In the genomic region with DNA sequence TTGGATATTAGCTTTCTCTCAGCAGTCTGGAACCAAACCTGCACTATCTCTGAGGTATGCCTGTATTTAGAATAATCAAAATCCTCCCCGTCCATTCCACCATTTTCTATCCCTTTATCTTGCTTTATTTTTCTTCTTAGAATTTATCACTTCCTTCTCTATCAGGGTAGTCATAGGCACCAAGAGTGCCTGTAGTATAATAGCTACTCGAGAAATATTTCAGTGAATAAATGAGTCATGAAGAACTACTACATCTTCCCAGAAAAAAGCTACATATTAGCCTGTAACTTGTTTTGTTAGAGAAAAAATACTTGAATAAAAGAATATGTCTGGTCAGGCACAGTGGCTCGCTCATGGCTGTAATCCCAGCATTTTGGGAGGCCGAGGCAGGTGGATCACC, we compare ENCODE assay signal across 17 cellular contexts. TPM values are rescaled to one million over a fixed set of nuclear protein-coding genes. Genes with fewer than 3 reads are reported as not detected.
DNase-seq lines count a peak whose midpoint lies in the region; ATAC-seq and TF ChIP-seq lines count a peak whose summit lies in the region.
"Had no signal": no experiment of that assay in that cellular context is flagged by ENCODE, and none has a peak within 500 bp of the region (broad histone marks: within the 10 kb centered on the region; RNA-seq: fewer than 3 reads in every experiment).

No MANE protein-coding gene starts in this region.

- TF ChIP-seq POLR2A in IMR-90 (IDR thresholded peaks at IDR 0.05; ENCODE audit: low read depth, low read length), result no peak

- H3K36me3 Mint-ChIP-seq in chondrocyte (ENCODE audit: low read depth), result no peaks in the 10 kb centered on the region

- no peak overlapping the region for H3K14ac ChIP-seq in IMR-90 (replicated peaks; ENCODE audit: low read depth, low read length)

- H2BK120ac ChIP-seq in IMR-90 (ENCODE audit: low read depth, low read length), result no peak overlapping the region

- no peak overlapping the region for H2BK5ac ChIP-seq in IMR-90 (ENCODE audit: low read depth, low read length, poor library complexity, severe bottlenecking)

- H3K4me3 Mint-ChIP-seq in chondrocyte (ENCODE audit: unreplicated experiment), result no peak overlapping the region

- peaks cover 27% of the 10 kb centered on the region for H3K27me3 ChIP-seq in IMR-90 (ENCODE audit: control insufficient read depth, insufficient read depth, low read length)
- no peaks in the 10 kb centered on the region for H3K27me3 ChIP-seq in A673 (replicated peaks; ENCODE audit: insufficient read depth, low read depth, low read length, poor library complexity)
- H3K27me3 ChIP-seq: Peyer's patch had no signal

- ATAC-seq in IMR-90 (ENCODE audit: low read depth), result peak; percentile 57
- ATAC-seq in HG02610 (IDR thresholded peaks at IDR 0.05; ENCODE audit: unreplicated experiment), result no peak

- no peak overlapping the region for H3K4ac ChIP-seq in IMR-90 (ENCODE audit: low read depth, low read length)

- H2BK20ac ChIP-seq in IMR-90 (ENCODE audit: low read depth, low read length), result no peak overlapping the region

- H4K91ac ChIP-seq in IMR-90 (ENCODE audit: insufficient read depth, low read depth, low read length), result no peak overlapping the region

- dilution Hi-C loops in IMR-90 (cut with HindIII; ENCODE audit: low sequenced_read_pairs, unreplicated experiment), result no loop called here

- no peak overlapping the region for H3K4me3 ChIP-seq in IMR-90 (ENCODE audit: insufficient read depth, low read depth, low read length)
- no peak overlapping the region for H3K4me3 ChIP-seq in astrocyte of the spinal cord (ENCODE audit: low read depth, low read length)
- H3K4me3 ChIP-seq in A673 (ENCODE audit: low read depth, low read length, poor library complexity, severe bottlenecking), result no peak overlapping the region
- H3K4me3 ChIP-seq: Peyer's patch had no signal

- H3K36me3 ChIP-seq in IMR-90 (ENCODE audit: control insufficient read depth, insufficient read depth, low read length) (no peaks in the 10 kb centered on the region), A673 (ENCODE audit: insufficient read depth, low read length, poor library complexity, severe bottlenecking) (no peaks in the 10 kb centered on the region)
- H3K36me3 ChIP-seq: Peyer's patch had no signal

- no peak overlapping the region for H3K27ac Mint-ChIP-seq in chondrocyte (ENCODE audit: unreplicated experiment)

- no peaks in the 10 kb centered on the region for H3K9me3 Mint-ChIP-seq in chondrocyte (ENCODE audit: low read depth)

- CTCF ChIA-PET in IMR-90 (lab: Yijun Ruan, JAX) (interaction anchor here (0.6 kb wide), 1 partner anchor 38 kb away, joined by 3 read pairs; no protein-coding TSS in a partner anchor), A673 (lab: Charles Lee) (interaction anchor here (0.5 to 0.6 kb wide), 2 partner anchors 9 to 173 kb away, joined by 4 read pairs; no protein-coding TSS in a partner anchor)

- H4K8ac ChIP-seq in IMR-90 (ENCODE audit: low read depth in 2 of 2, low read length in 2 of 2), result no peak overlapping the region

- H2AK9ac ChIP-seq in IMR-90 (replicated peaks; ENCODE audit: low read depth, low read length, poor library complexity), result no peak overlapping the region

- H2AFZ ChIP-seq in IMR-90 (replicated peaks; ENCODE audit: low read length, poor library complexity), result no peak overlapping the region

- H2AK5ac ChIP-seq in IMR-90 (ENCODE audit: low read depth, low read length), result no peak overlapping the region

- TF ChIP-seq CTCF in IMR-90 (conservative IDR thresholded peaks at IDR 0.05; ENCODE audit: low read depth, low read length) (no peak), astrocyte of the spinal cord (IDR thresholded peaks at IDR 0.05; ENCODE audit: low read depth, low read length) (no peak), A673 (conservative IDR thresholded peaks at IDR 0.05; ENCODE audit: low read depth, low read length) (no peak), chondrocyte (IDR thresholded peaks at IDR 0.05) (no peak)

- H3K4me1 ChIP-seq in IMR-90 (ENCODE audit: control insufficient read depth, insufficient read depth, low read length) (no peaks in the 10 kb centered on the region), A673 (ENCODE audit: insufficient read depth, low read length, poor library complexity, severe bottlenecking) (no peaks in the 10 kb centered on the region)
- H3K4me1 ChIP-seq: Peyer's patch had no signal

- BruUV-seq in IMR-90 (replicated peaks; lab: Mats Ljungman, UMichigan) (no TSS peak), A673 (replicated peaks; lab: Mats Ljungman, UMichigan) (no TSS peak)

- H3K79me1 ChIP-seq in IMR-90 (ENCODE audit: low read depth in 1 of 2, low read length in 2 of 2), result no peaks in the 10 kb centered on the region

- no peak overlapping the region for H3K23ac ChIP-seq in IMR-90 (ENCODE audit: low read depth, low read length)

- no peaks in the 10 kb centered on the region for H4K20me1 ChIP-seq in IMR-90 (ENCODE audit: insufficient read depth, low read length)

- no peaks in the 10 kb centered on the region for H3K4me1 Mint-ChIP-seq in chondrocyte (ENCODE audit: low read depth)

- H3K27ac ChIP-seq in IMR-90 (ENCODE audit: insufficient read depth, low read length), result no peak overlapping the region
- no peak overlapping the region for H3K27ac ChIP-seq in A673 (ENCODE audit: low read depth, low read length, poor library complexity, severe bottlenecking)
- H3K27ac ChIP-seq: Peyer's patch had no signal

- no peak overlapping the region for H3K18ac ChIP-seq in IMR-90 (ENCODE audit: low read depth, low read length)

- no peaks in the 10 kb centered on the region for H3K9me1 ChIP-seq in IMR-90 (ENCODE audit: insufficient read depth, low read length)

- H4K5ac ChIP-seq in IMR-90 (ENCODE audit: low read depth, low read length), result no peak overlapping the region

- in situ Hi-C loops in IMR-90 (cut with MboI; ENCODE audit: low sequenced_read_pairs) (no loop called here), astrocyte of the spinal cord (cut with HindIII; ENCODE audit: low sequenced_read_pairs) (no loop called here)

- POLR2A ChIA-PET in IMR-90 (lab: Charles Lee; ENCODE audit: unreplicated experiment), result no interaction called here
- POLR2A ChIA-PET in A673 (lab: Charles Lee; ENCODE audit: low non-redundant PET), result no interaction called here

- no peaks in the 10 kb centered on the region for H3K9me3 ChIP-seq in IMR-90 (ENCODE audit: control insufficient read depth, insufficient read depth, low read length)
- H3K9me3 ChIP-seq in A673 (ENCODE audit: low read depth, low read length, poor library complexity, severe bottlenecking), result no peaks in the 10 kb centered on the region
- H3K9me3 ChIP-seq: Peyer's patch had no signal

- no peak for TF ChIP-seq RAD21 in IMR-90 (IDR thresholded peaks at IDR 0.05; ENCODE audit: low read length)

- H3K56ac ChIP-seq in IMR-90 (ENCODE audit: extremely low read depth, insufficient read depth, low read length), result no peak overlapping the region

- peak; percentile 25 for DNase-seq in EH (ENCODE audit: low read depth)
- DNase-seq in IMR-90, result peak; percentile 48
- DNase-seq in astrocyte of the spinal cord (ENCODE audit: low read depth, low spot score), result peak; percentile 22
- DNase-seq in renal cortical epithelial cell (ENCODE audit: low read depth), result peak; percentile 15
- DNase-seq in A673 (ENCODE audit: low spot score), result no peak
- DNase-seq in chondrocyte (ENCODE audit: low spot score), result no peak
- DNase-seq in NCI-H2029 (lab: John Stamatoyannopoulos, UW), result no peak
- DNase-seq: COR-L47, NCI-H1048, NCI-H1436 treated with DMSO at 0.1 percent for 48 hours, NCI-H2081, NCI-H524 treated with DMSO at 0.1 percent for 48 hours, Peyer's patch, SHP77 had no signal

- intact Hi-C loops in IMR-90 (cut with micrococcal nuclease), result no loop called here
- intact Hi-C loops in A673 (cut with micrococcal nuclease; ENCODE audit: unreplicated experiment), result loop anchor here (10.0 kb wide), 1 partner anchor 206 kb away; no protein-coding TSS in a partner anchor

- no peak overlapping the region for H3K9ac ChIP-seq in IMR-90 (ENCODE audit: low read depth, low read length)

- H2BK15ac ChIP-seq in IMR-90 (ENCODE audit: low read depth, low read length), result no peak overlapping the region

- WGBS in IMR-90 (ENCODE audit: extremely low coverage in 2 of 2, insufficient read length in 1 of 2), 2 experiments, result no CpG with 5 or more reads among the region's 4 CpGs

- H3K4me2 ChIP-seq in IMR-90 (ENCODE audit: low read depth, low read length), result no peak overlapping the region

- no peaks in the 10 kb centered on the region for H3K27me3 Mint-ChIP-seq in chondrocyte (ENCODE audit: low read depth)

TF ChIP-seq in IMR-90, 13 proteins besides CTCF, POLR2A, EP300 and RAD21:
- TF ChIP-seq FOS (IDR thresholded peaks at IDR 0.05; ENCODE audit: low read depth, low read length) (no peak), RFX5 (IDR thresholded peaks at IDR 0.05; ENCODE audit: low read depth, low read length) (no peak), SMC3 (IDR thresholded peaks at IDR 0.05; ENCODE audit: low read depth, low read length) (no peak), MAZ (IDR thresholded peaks at IDR 0.05; ENCODE audit: borderline replicate concordance, low read depth, low read length) (no peak), NFE2L2 (IDR thresholded peaks at IDR 0.05; ENCODE audit: low read depth, low read length) (no peak), RCOR1 (IDR thresholded peaks at IDR 0.05; ENCODE audit: insufficient replicate concordance, low read length) (no peak), CEBPB (IDR thresholded peaks at IDR 0.05; ENCODE audit: low read depth, low read length) (no peak)
- TF ChIP-seq, protein P1, sequence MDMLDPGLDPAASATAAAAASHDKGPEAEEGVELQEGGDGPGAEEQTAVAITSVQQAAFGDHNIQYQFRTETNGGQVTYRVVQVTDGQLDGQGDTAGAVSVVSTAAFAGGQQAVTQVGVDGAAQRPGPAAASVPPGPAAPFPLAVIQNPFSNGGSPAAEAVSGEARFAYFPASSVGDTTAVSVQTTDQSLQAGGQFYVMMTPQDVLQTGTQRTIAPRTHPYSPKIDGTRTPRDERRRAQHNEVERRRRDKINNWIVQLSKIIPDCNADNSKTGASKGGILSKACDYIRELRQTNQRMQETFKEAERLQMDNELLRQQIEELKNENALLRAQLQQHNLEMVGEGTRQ (IDR thresholded peaks at IDR 0.05; ENCODE audit: low read depth, low read length), result no peak
TF ChIP-seq in IMR-90: peak in this region for 0.

RNA-seq across cellular contexts. Expression of gene SLC2A14, which starts 4.3 kb away (rescaled TPM):
- under 0.01 TPM in 1 of 2 replicates, not detected in the other for total RNA-seq in IMR-90 (2012; rRNA removed)
- 0.05 and 0.07 TPM in 2 replicates for polyA plus RNA-seq in IMR-90 (2012; rRNA removed)
- 0.05 TPM in 1 of 2 replicates, not detected in the other for polyA plus RNA-seq in IMR-90 (2012; cell fraction: cytosol; rRNA removed)
- 0.10 and 0.30 TPM in 2 replicates for polyA plus RNA-seq in IMR-90 (2012; cell fraction: nucleus; rRNA removed; ENCODE audit: low replicate concordance)
- total RNA-seq in renal cortical epithelial cell, result 2.3 TPM in 1 of 2 replicates, not detected in the other
- 0.09 and 0.20 TPM in 2 replicates for total RNA-seq in A673 (2021)
- total RNA-seq in chondrocyte, result 0.60 to 2.3 TPM (median 1.8 TPM) in 3 replicates
- total RNA-seq: Daoy; T-helper 1 cell treated with Interleukin-12 subunit alpha and Interleukin-12 subunit beta and Interleukin-4 antibody, amounts not matched to agents 30 ng/mL and 1 ng/mL, for 36 hours had no signal

Comparison
In these comparisons a context has a peak if more than half of its experiments do, and no peak if none do; other contexts are left out.
1. DNase-seq: peak in EH (single experiment), IMR-90 (single experiment), astrocyte of the spinal cord (single experiment) and renal cortical epithelial cell (single experiment); none in A673 (single experiment), chondrocyte (single experiment) and NCI-H2029 (single experiment).